ENCODE assay signal across 8 cellular contexts in genomic region chr16:87278191-87279093, GRCh38. TPM values are rescaled to one million over a fixed set of nuclear protein-coding genes. Genes with fewer than 3 reads are reported as not detected.
DNase-seq lines count a peak whose midpoint lies in the region; ATAC-seq, FAIRE-seq and TF ChIP-seq lines count a peak whose summit lies in the region.

No MANE protein-coding gene starts in this region.

- no peak overlapping the region for H3K4me3 Mint-ChIP-seq in activated T-helper 17 cell treated with anti-CD3 and anti-CD28 coated beads, Interleukin-2, amount 50 U/mL, for 72 hours

- no peaks in the 10 kb centered on the region for H3K9me3 ChIP-seq in BLaER1 treated with 17β-estradiol and CSF1 and Interleukin-3, amounts not matched to agents 10 nM and 100 nM (replicated peaks in 1 of 11)
- H3K9me3 ChIP-seq in osteoblast (ENCODE audit: low read depth, low read length): no peaks in the 10 kb centered on the region

- no peak overlapping the region for H3K4me3 ChIP-seq in BLaER1 treated with 17β-estradiol and CSF1 and Interleukin-3, amounts not matched to agents 10 nM and 100 nM
- H3K4me3 ChIP-seq in osteoblast (ENCODE audit: insufficient read depth, low read length): peak overlapping the region; percentile 33

- 0 out of 22 replicates have a peak, but pooled peaks cover 0 to 10% (median 0%) of the 10 kb centered on the region in 11 experiments for H3K27me3 ChIP-seq in BLaER1 treated with 17β-estradiol and CSF1 and Interleukin-3, amounts not matched to agents 10 nM and 100 nM
- H3K27me3 ChIP-seq in osteoblast (ENCODE audit: insufficient read depth, low read length): no peaks in the 10 kb centered on the region

- no peak overlapping the region for H3K27ac Mint-ChIP-seq in activated T-helper 17 cell treated with anti-CD3 and anti-CD28 coated beads, Interleukin-2, amount 50 U/mL, for 72 hours

- peak; percentile 67 for ATAC-seq in activated T-helper 17 cell treated with anti-CD3 and anti-CD28 coated beads, Interleukin-2, amount 50 U/mL, for 72 hours (replicated peaks)
- no peak for ATAC-seq in HG02610 (IDR thresholded peaks at IDR 0.05; ENCODE audit: unreplicated experiment)
- no peak for ATAC-seq in GM21360 (IDR thresholded peaks at IDR 0.05; ENCODE audit: unreplicated experiment)

- H3K27ac ChIP-seq in BLaER1 treated with 17β-estradiol and CSF1 and Interleukin-3, amounts not matched to agents 10 nM and 100 nM: no peak overlapping the region
- no peak overlapping the region for H3K27ac ChIP-seq in osteoblast (ENCODE audit: low read depth, low read length)

- FAIRE-seq in GM19239 (lab: Jason Lieb, UNC): no peak
- no peak for FAIRE-seq in frontal cortex (lab: Jason Lieb, UNC)

- no peaks in the 10 kb centered on the region for H3K36me3 Mint-ChIP-seq in activated T-helper 17 cell treated with anti-CD3 and anti-CD28 coated beads, Interleukin-2, amount 50 U/mL, for 72 hours (ENCODE audit: low read depth)

- peak overlapping the region in 8 of 11 experiments; percentile 10 to 96 (median 66); a peak in 14 of 22 replicates for H3K4me2 ChIP-seq in BLaER1 treated with 17β-estradiol and CSF1 and Interleukin-3, amounts not matched to agents 10 nM and 100 nM
- peak overlapping the region; percentile 70 for H3K4me2 ChIP-seq in osteoblast (ENCODE audit: insufficient read depth, low read length)

- peaks cover 10% of the 10 kb centered on the region for H3K27me3 Mint-ChIP-seq in activated T-helper 17 cell treated with anti-CD3 and anti-CD28 coated beads, Interleukin-2, amount 50 U/mL, for 72 hours

- H4K20me1 ChIP-seq in BLaER1 treated with 17β-estradiol and CSF1 and Interleukin-3, amounts not matched to agents 10 nM and 100 nM: peaks cover 0 to 5% (median 0%) of the 10 kb centered on the region in 11 experiments; a peak in 1 of 22 replicates
- no peaks in the 10 kb centered on the region for H4K20me1 ChIP-seq in osteoblast (ENCODE audit: insufficient read depth, low read length)

- peak overlapping the region; percentile 74 for H2AFZ ChIP-seq in osteoblast (ENCODE audit: low read length)

- H3K9me3 Mint-ChIP-seq in activated T-helper 17 cell treated with anti-CD3 and anti-CD28 coated beads, Interleukin-2, amount 50 U/mL, for 72 hours: no peaks in the 10 kb centered on the region

- peaks cover 10 to 56% (median 47%) of the 10 kb centered on the region in 10 experiments for H3K4me1 ChIP-seq in BLaER1 treated with 17β-estradiol and CSF1 and Interleukin-3, amounts not matched to agents 10 nM and 100 nM
- H3K4me1 ChIP-seq in osteoblast (ENCODE audit: insufficient read depth, low read length): peaks cover 4% of the 10 kb centered on the region

- peaks cover 5% of the 10 kb centered on the region for H3K4me1 Mint-ChIP-seq in activated T-helper 17 cell treated with anti-CD3 and anti-CD28 coated beads, Interleukin-2, amount 50 U/mL, for 72 hours

- DNase-seq in GM19239 (ENCODE audit: insufficient read length, low spot score) (peak; percentile 69), NCI-H748 (lab: John Stamatoyannopoulos, UW; ENCODE audit: unreplicated experiment) (peak; percentile 34), frontal cortex (ENCODE audit: low spot score in 2 of 2) (peak; percentile 74 to 88), osteoblast (ENCODE audit: insufficient read length, low spot score, missing footprints) (peak; percentile 99)

- no peaks in the 10 kb centered on the region for H3K36me3 ChIP-seq in BLaER1 treated with 17β-estradiol and CSF1 and Interleukin-3, amounts not matched to agents 10 nM and 100 nM
- H3K36me3 ChIP-seq in osteoblast (ENCODE audit: insufficient read depth, low read length): no peaks in the 10 kb centered on the region

- H3K79me2 ChIP-seq in osteoblast (ENCODE audit: insufficient read depth, low read length): no peaks in the 10 kb centered on the region

- peak; percentile 91 for TF ChIP-seq CTCF in osteoblast (IDR thresholded peaks at IDR 0.05; ENCODE audit: extremely low read depth, low read depth, low read length)

- H3K9ac ChIP-seq in BLaER1 treated with 17β-estradiol and CSF1 and Interleukin-3, amounts not matched to agents 10 nM and 100 nM: no peak overlapping the region

RNA-seq across cellular contexts. Expression of gene C16orf95, which starts 38.8 kb away (rescaled TPM):
- 1 to 10 TPM; 6.2 to 8.2 TPM for total RNA-seq in activated T-helper 17 cell treated with anti-CD3 and anti-CD28 coated beads, Interleukin-2, amount 50 U/mL, for 72 hours
- total RNA-seq in frontal cortex: 2.4 TPM
- total RNA-seq in osteoblast: 4.0 and 4.4 TPM in 2 replicates

Comparison
In these comparisons a context has a peak if more than half of its experiments do, and no peak if none do; other contexts are left out.
1. DNase-seq: peak in every context shown above with its lines; median percentile 99 in osteoblast; 81 in frontal cortex; 69 in GM19239; 34 in NCI-H748.